Comparison of ENCODE assay signal across 1 cellular context in genomic region chr20:50509923-50510705, GRCh38.
TF ChIP-seq lines count a peak whose summit lies in the region.

Gene PTPN1, plus strand, starts transcription at chr20:50510383. Its CDS starts 145 bp downstream, at chr20:50510528.

TF ChIP-seq in HepG2, 621 proteins besides CTCF, POLR2A, EP300 and RAD21 (continued from another document and continues in another):
- TF ChIP-seq ZBTB10 (CRISPR knock-in tag; IDR thresholded peaks at IDR 0.05; ENCODE audit: borderline replicate concordance) (no peak; the same call in 1 of the 2 replicates), ZNF430 (CRISPR knock-in tag; IDR thresholded peaks at IDR 0.05) (peak; percentile 83; the same call in 1 of the 2 replicates), MYC (CRISPR knock-in tag; IDR thresholded peaks at IDR 0.05; ENCODE audit: borderline replicate concordance) (peak; percentile 87), THAP8 (CRISPR knock-in tag; IDR thresholded peaks at IDR 0.05; ENCODE audit: borderline replicate concordance) (no peak), ZNF512 (CRISPR knock-in tag; IDR thresholded peaks at IDR 0.05) (no peak; the same call in 1 of the 2 replicates), YEATS4 (CRISPR knock-in tag; IDR thresholded peaks at IDR 0.05; ENCODE audit: borderline replicate concordance) (peak; percentile 91), TRIM22 (IDR thresholded peaks at IDR 0.05) (no peak), ZNF773 (CRISPR knock-in tag; IDR thresholded peaks at IDR 0.05; ENCODE audit: borderline replicate concordance) (peak; percentile 18; the same call in 1 of the 2 replicates), ZNF576 (CRISPR knock-in tag; IDR thresholded peaks at IDR 0.05) (no peak; the same call in 1 of the 2 replicates), ZNF550 (CRISPR knock-in tag; IDR thresholded peaks at IDR 0.05; ENCODE audit: borderline replicate concordance) (peak; percentile 62), HOXD1 (CRISPR knock-in tag; IDR thresholded peaks at IDR 0.05) (no peak), ZNF558 (CRISPR knock-in tag; IDR thresholded peaks at IDR 0.05; ENCODE audit: borderline replicate concordance) (no peak; the same call in 1 of the 2 replicates), ZNF776 (CRISPR knock-in tag; IDR thresholded peaks at IDR 0.05) (peak; percentile 85), GATA4 (IDR thresholded peaks at IDR 0.05; ENCODE audit: borderline replicate concordance, low read depth) (peak; percentile 67; the same call in 1 of the 2 replicates), FOXO4 (CRISPR knock-in tag; conservative IDR thresholded peaks at IDR 0.05) (no peak), MTA1 (CRISPR knock-in tag; IDR thresholded peaks at IDR 0.05; ENCODE audit: borderline replicate concordance) (0 out of 2 replicates have a peak, but pooled peaks have one; percentile 42), STAT5B (CRISPR knock-in tag; IDR thresholded peaks at IDR 0.05) (peak; percentile 76; the same call in 1 of the 2 replicates), ZNF547 (CRISPR knock-in tag; IDR thresholded peaks at IDR 0.05) (peak; percentile 71), MLXIP (CRISPR knock-in tag; IDR thresholded peaks at IDR 0.05; ENCODE audit: borderline replicate concordance) (peak; percentile 36; the same call in 1 of the 2 replicates), STAG1 (CRISPR knock-in tag; IDR thresholded peaks at IDR 0.05) (no peak; the same call in none of the 2 replicates), ZNF674 (CRISPR knock-in tag; IDR thresholded peaks at IDR 0.05; ENCODE audit: low read depth) (peak; percentile 82; the same call in 1 of the 2 replicates), ZNF615 (CRISPR knock-in tag; IDR thresholded peaks at IDR 0.05; ENCODE audit: borderline replicate concordance) (no peak), NR0B2 (CRISPR knock-in tag; IDR thresholded peaks at IDR 0.05) (peak; percentile 18; the same call in 1 of the 2 replicates), ZNF740 (CRISPR knock-in tag; IDR thresholded peaks at IDR 0.05) (no peak), PREB (CRISPR knock-in tag; IDR thresholded peaks at IDR 0.05) (peak; percentile 72; the same call in 1 of the 2 replicates), ZNF282 (IDR thresholded peaks at IDR 0.05; ENCODE audit: partially characterized antibody) (no peak), CSRNP2 (CRISPR knock-in tag; conservative IDR thresholded peaks at IDR 0.05; ENCODE audit: low read depth) (no peak), ZNF264 (CRISPR knock-in tag; IDR thresholded peaks at IDR 0.05) (no peak), HMGA1 (CRISPR knock-in tag; conservative IDR thresholded peaks at IDR 0.05) (no peak), ZNF253 (CRISPR knock-in tag; IDR thresholded peaks at IDR 0.05; ENCODE audit: borderline replicate concordance) (0 out of 2 replicates have a peak, but pooled peaks have one; percentile 16), MAX (IDR thresholded peaks at IDR 0.05) (peak; percentile 83), HDAC6 (IDR thresholded peaks at IDR 0.05; ENCODE audit: low read depth, low read length) (no peak), SMAD1 (CRISPR knock-in tag; IDR thresholded peaks at IDR 0.05; ENCODE audit: borderline replicate concordance, low read depth) (peak; percentile 99), ZNF598 (CRISPR knock-in tag; IDR thresholded peaks at IDR 0.05; ENCODE audit: borderline replicate concordance) (peak; percentile 88), SOX6 (IDR thresholded peaks at IDR 0.05) (no peak), SOX6 (CRISPR knock-in tag; IDR thresholded peaks at IDR 0.05) (peak; percentile 82), FIP1L1 (IDR thresholded peaks at IDR 0.05; ENCODE audit: borderline replicate concordance, insufficient read depth, low read depth, low read length) (no peak), DPF2 (CRISPR knock-in tag; IDR thresholded peaks at IDR 0.05; ENCODE audit: borderline replicate concordance, low read depth) (no peak), SAP130 (CRISPR knock-in tag; IDR thresholded peaks at IDR 0.05; ENCODE audit: low read depth) (peak; percentile 99), HNF1B (CRISPR knock-in tag; IDR thresholded peaks at IDR 0.05) (peak; percentile 86), ZBTB7B (CRISPR knock-in tag; IDR thresholded peaks at IDR 0.05) (peak; percentile 29; the same call in 1 of the 2 replicates), ZNF777 (CRISPR knock-in tag; IDR thresholded peaks at IDR 0.05) (peak; percentile 63; the same call in 1 of the 2 replicates), PHF20 (CRISPR knock-in tag; IDR thresholded peaks at IDR 0.05) (peak; percentile 83)
